Comparison of ENCODE assay signal across 8 cellular contexts in genomic region chr14:23183479-23183878, GRCh38. TPM values are rescaled to one million over a fixed set of nuclear protein-coding genes. Genes with fewer than 3 reads are reported as not detected.
DNase-seq lines count a peak whose midpoint lies in the region; ATAC-seq and TF ChIP-seq lines count a peak whose summit lies in the region.

Gene SLC7A8, minus strand, starts transcription at chr14:23183660. Its CDS starts 746 bp downstream, at chr14:23182914.

- H3K9me3 ChIP-seq in right lobe of liver = no peaks in the 10 kb centered on the region

- peaks cover 15 to 20% of the 10 kb centered on the region in 2 donors for H3K27me3 Mint-ChIP-seq in T-cell
- H3K27me3 Mint-ChIP-seq in stimulated activated memory B cell treated with anti-CD40 and anti-IgM and Interleukin-4, amounts not matched to agents 10 μg/mL and 1 μg/mL and 100 μg/mL, for 72 hours = peaks cover 9% of the 10 kb centered on the region

- POLR2A ChIA-PET in T-cell (lab: Charles Lee) = no interaction called here

- DNase-seq in DMS 273 (lab: John Stamatoyannopoulos, UW; ENCODE audit: unreplicated experiment) = peak; percentile 72
- DNase-seq in DMS 273 treated with DMSO at 0.1 percent for 48 hours (lab: John Stamatoyannopoulos, UW) = no peak
- peak in 16 of 34 experiments; percentile 5 to 42 (median 16) for DNase-seq in T-cell
- peak; percentile 38 to 90 (median 80) for DNase-seq in dorsolateral prefrontal cortex
- peak; percentile 53 to 64 (median 58) for DNase-seq in right lobe of liver
- no peak for DNase-seq in NCI-H146 (lab: John Stamatoyannopoulos, UW)

- CTCF ChIA-PET in T-cell (lab: Charles Lee) = interaction anchor here in 1 of 2 donors (1.0 to 7.3 kb wide), 2 partner anchors 62 to 115 kb away, joined by 6 to 74 read pairs; no protein-coding TSS in a partner anchor

- no peaks in the 10 kb centered on the region for H3K9me3 Mint-ChIP-seq in T-cell
- H3K9me3 Mint-ChIP-seq in stimulated activated memory B cell treated with anti-CD40 and anti-IgM and Interleukin-4, amounts not matched to agents 10 μg/mL and 1 μg/mL and 100 μg/mL, for 72 hours = no peaks in the 10 kb centered on the region

- peak within 1 kb of the TSS; percentile 49 to 83 (median 67) for H3K4me3 ChIP-seq in dorsolateral prefrontal cortex
- H3K4me3 ChIP-seq in right lobe of liver = peak within 1 kb of the TSS; percentile 14 to 47 (median 32)

- no peaks in the 10 kb centered on the region for H3K36me3 Mint-ChIP-seq in T-cell
- H3K36me3 Mint-ChIP-seq in stimulated activated memory B cell treated with anti-CD40 and anti-IgM and Interleukin-4, amounts not matched to agents 10 μg/mL and 1 μg/mL and 100 μg/mL, for 72 hours = no peaks in the 10 kb centered on the region

- peaks cover 0 to 24% (median 18%) of the 10 kb centered on the region in 3 donors for H3K4me1 Mint-ChIP-seq in T-cell
- H3K4me1 Mint-ChIP-seq in stimulated activated memory B cell treated with anti-CD40 and anti-IgM and Interleukin-4, amounts not matched to agents 10 μg/mL and 1 μg/mL and 100 μg/mL, for 72 hours = no peaks in the 10 kb centered on the region

- peak within 1 kb of the TSS in 1 of 2 donors; percentile 24 for H3K27ac Mint-ChIP-seq in T-cell
- no peak within 1 kb of the TSS for H3K27ac Mint-ChIP-seq in stimulated activated memory B cell treated with anti-CD40 and anti-IgM and Interleukin-4, amounts not matched to agents 10 μg/mL and 1 μg/mL and 100 μg/mL, for 72 hours

- H3K27ac ChIP-seq in dorsolateral prefrontal cortex = peak within 1 kb of the TSS in 58 of 59 donors; percentile 10 to 90 (median 73)
- H3K27ac ChIP-seq in right lobe of liver = no peak within 1 kb of the TSS

- ATAC-seq in T-cell (replicated peaks in 1 of 4) (peak; percentile 47 to 70 (median 63)), right lobe of liver (peak; percentile 63 to 74 (median 68)), HG03135 (IDR thresholded peaks at IDR 0.05; ENCODE audit: unreplicated experiment) (no peak)
- peak; percentile 52 for ATAC-seq in stimulated activated memory B cell treated with anti-CD40 and anti-IgM and Interleukin-4, amounts not matched to agents 10 μg/mL and 1 μg/mL and 100 μg/mL, for 72 hours

- peak in 2 of 56 donors; percentile 5 to 14 for TF ChIP-seq CTCF in dorsolateral prefrontal cortex (IDR thresholded peaks at IDR 0.05 in 54 of 56, conservative IDR thresholded peaks at IDR 0.05 in 2 of 56; ENCODE audit: low read depth in 1 of 56, partially characterized antibody in 56 of 56)
- TF ChIP-seq CTCF in right lobe of liver (IDR thresholded peaks at IDR 0.05) = no peak

- H3K36me3 ChIP-seq in right lobe of liver = no peaks in the 10 kb centered on the region

- TF ChIP-seq POLR2A in right lobe of liver (IDR thresholded peaks at IDR 0.05) = peak; percentile 53

- H3K4me3 Mint-ChIP-seq in T-cell = no peak within 1 kb of the TSS
- no peak within 1 kb of the TSS for H3K4me3 Mint-ChIP-seq in stimulated activated memory B cell treated with anti-CD40 and anti-IgM and Interleukin-4, amounts not matched to agents 10 μg/mL and 1 μg/mL and 100 μg/mL, for 72 hours

- no peaks in the 10 kb centered on the region for H3K27me3 ChIP-seq in dorsolateral prefrontal cortex
- H3K27me3 ChIP-seq in right lobe of liver = peaks cover 0 to 5% of the 10 kb centered on the region in 2 donors

- H3K4me1 ChIP-seq in right lobe of liver = peaks cover 0 to 14% (median 0%) of the 10 kb centered on the region in 4 donors

- intact Hi-C loops in dorsolateral prefrontal cortex (cut with DNase I) = no loop called here
- intact Hi-C loops in right lobe of liver (cut with DNase I) = no loop called here

- WGBS in right lobe of liver (ENCODE audit: insufficient coverage, low coverage, low lambda C conversion rate, missing lambda C conversion rate) = 7% methylated on average over 16 of the region's 17 CpGs

RNA-seq across cellular contexts. Expression of gene SLC7A8, which starts in this region (rescaled TPM):
- total RNA-seq in T-cell (1 to 10 TPM in 4 of 5 donors, under 1 TPM in 1; 0.33 to 8.1 (median 5.9) TPM), dorsolateral prefrontal cortex (10 to 100 TPM; 15.8 to 59.0 (median 35.8) TPM), right lobe of liver (10 to 100 TPM in 1 of 6 experiments, 1 to 10 TPM in 5; 3.2 to 10.1 (median 4.4) TPM)

Comparison
In these comparisons a context has a peak if more than half of its experiments do, and no peak if none do; other contexts are left out.
1. DNase-seq: peak in DMS 273 (single experiment), dorsolateral prefrontal cortex (10 of 10) and right lobe of liver (3 of 3); none in DMS 273 treated with DMSO at 0.1 percent for 48 hours (single experiment) and NCI-H146 (single experiment).
2. H3K27ac ChIP-seq: peak in dorsolateral prefrontal cortex (58 of 59); none in right lobe of liver (0 of 3).